Comparison of ENCODE assay signal across 8 cellular contexts in genomic region chr1:16375521-16376359, GRCh38. TPM values are rescaled to one million over a fixed set of nuclear protein-coding genes. Genes with fewer than 3 reads are reported as not detected.
DNase-seq lines count a peak whose midpoint lies in the region; ATAC-seq lines count a peak whose summit lies in the region.

No MANE protein-coding gene starts in this region.

- peaks cover 75% of the 10 kb centered on the region for H3K4me1 Mint-ChIP-seq in stimulated activated naive CD8-positive, alpha-beta T cell treated with anti-CD3 and anti-CD28 coated beads, Interleukin-15, Interleukin-2, amounts not matched to agents 100 ng/mL and 50 ng/mL, for 24 hours (ENCODE audit: low read depth)
- H3K4me1 Mint-ChIP-seq in central memory CD8-positive, alpha-beta T cell = peaks cover 69% of the 10 kb centered on the region

- no peak for DNase-seq in stimulated activated naive CD8-positive, alpha-beta T cell treated with anti-CD3 and anti-CD28 coated beads, Interleukin-15, Interleukin-2, amounts not matched to agents 100 U/mL and 50 U/mL, for 24 hours
- no peak for DNase-seq in central memory CD8-positive, alpha-beta T cell (ENCODE audit: low spot score in 2 of 2)
- peak; percentile 62 to 88 for DNase-seq in lung microvascular endothelial cell (ENCODE audit: low read depth in 2 of 2)
- DNase-seq in GDM1 (lab: John Stamatoyannopoulos, UW) = no peak
- no peak for DNase-seq in foreskin melanocyte

- no peaks in the 10 kb centered on the region for H3K9me3 Mint-ChIP-seq in stimulated activated naive CD8-positive, alpha-beta T cell treated with anti-CD3 and anti-CD28 coated beads, Interleukin-15, Interleukin-2, amounts not matched to agents 100 ng/mL and 50 ng/mL, for 24 hours
- no peaks in the 10 kb centered on the region for H3K9me3 Mint-ChIP-seq in central memory CD8-positive, alpha-beta T cell

- ATAC-seq in stimulated activated naive CD8-positive, alpha-beta T cell treated with anti-CD3 and anti-CD28 coated beads, Interleukin-15, Interleukin-2, amounts not matched to agents 100 U/mL and 50 U/mL, for 24 hours = no peak
- ATAC-seq in central memory CD8-positive, alpha-beta T cell (replicated peaks; ENCODE audit: extremely low read depth, poor library complexity, severe bottlenecking) = no peak
- no peak for ATAC-seq in HG02798 (IDR thresholded peaks at IDR 0.05; ENCODE audit: poor library complexity, unreplicated experiment)
- no peak for ATAC-seq in HG03135 (IDR thresholded peaks at IDR 0.05; ENCODE audit: unreplicated experiment)

- peak overlapping the region; percentile 36 for H3K27ac Mint-ChIP-seq in stimulated activated naive CD8-positive, alpha-beta T cell treated with anti-CD3 and anti-CD28 coated beads, Interleukin-15, Interleukin-2, amounts not matched to agents 100 ng/mL and 50 ng/mL, for 24 hours
- peak overlapping the region; percentile 29 for H3K27ac Mint-ChIP-seq in central memory CD8-positive, alpha-beta T cell (ENCODE audit: low read depth)

- H3K4me3 Mint-ChIP-seq in stimulated activated naive CD8-positive, alpha-beta T cell treated with anti-CD3 and anti-CD28 coated beads, Interleukin-15, Interleukin-2, amounts not matched to agents 100 ng/mL and 50 ng/mL, for 24 hours = no peak overlapping the region
- H3K4me3 Mint-ChIP-seq in central memory CD8-positive, alpha-beta T cell = no peak overlapping the region

- no peaks in the 10 kb centered on the region for H3K27me3 Mint-ChIP-seq in stimulated activated naive CD8-positive, alpha-beta T cell treated with anti-CD3 and anti-CD28 coated beads, Interleukin-15, Interleukin-2, amounts not matched to agents 100 ng/mL and 50 ng/mL, for 24 hours
- no peaks in the 10 kb centered on the region for H3K27me3 Mint-ChIP-seq in central memory CD8-positive, alpha-beta T cell

- peaks cover 40% of the 10 kb centered on the region for H3K36me3 Mint-ChIP-seq in stimulated activated naive CD8-positive, alpha-beta T cell treated with anti-CD3 and anti-CD28 coated beads, Interleukin-15, Interleukin-2, amounts not matched to agents 100 ng/mL and 50 ng/mL, for 24 hours (ENCODE audit: low read depth)
- peaks cover 17% of the 10 kb centered on the region for H3K36me3 Mint-ChIP-seq in central memory CD8-positive, alpha-beta T cell (ENCODE audit: insufficient read depth)

RNA-seq across cellular contexts. Expression of gene SZRD1, which starts 8.7 kb away (rescaled TPM):
- total RNA-seq in lung microvascular endothelial cell = 24.4 and 28.4 TPM in 2 replicates

RNA-seq across cellular contexts. Expression of gene FBXO42, which starts 23.5 kb away (rescaled TPM):
- total RNA-seq in lung microvascular endothelial cell = 5.2 and 6.3 TPM in 2 replicates

Comparison
In these comparisons a context has a peak if more than half of its experiments do, and no peak if none do; other contexts are left out.
1. DNase-seq: peak in lung microvascular endothelial cell (2 of 2); none in stimulated activated naive CD8-positive, alpha-beta T cell treated with anti-CD3 and anti-CD28 coated beads, Interleukin-15, Interleukin-2, amounts not matched to agents 100 U/mL and 50 U/mL, for 24 hours (single experiment), central memory CD8-positive, alpha-beta T cell (0 of 2), GDM1 (single experiment) and foreskin melanocyte (single experiment).